ENCODE assay signal across 1 cellular context in the genomic region with DNA sequence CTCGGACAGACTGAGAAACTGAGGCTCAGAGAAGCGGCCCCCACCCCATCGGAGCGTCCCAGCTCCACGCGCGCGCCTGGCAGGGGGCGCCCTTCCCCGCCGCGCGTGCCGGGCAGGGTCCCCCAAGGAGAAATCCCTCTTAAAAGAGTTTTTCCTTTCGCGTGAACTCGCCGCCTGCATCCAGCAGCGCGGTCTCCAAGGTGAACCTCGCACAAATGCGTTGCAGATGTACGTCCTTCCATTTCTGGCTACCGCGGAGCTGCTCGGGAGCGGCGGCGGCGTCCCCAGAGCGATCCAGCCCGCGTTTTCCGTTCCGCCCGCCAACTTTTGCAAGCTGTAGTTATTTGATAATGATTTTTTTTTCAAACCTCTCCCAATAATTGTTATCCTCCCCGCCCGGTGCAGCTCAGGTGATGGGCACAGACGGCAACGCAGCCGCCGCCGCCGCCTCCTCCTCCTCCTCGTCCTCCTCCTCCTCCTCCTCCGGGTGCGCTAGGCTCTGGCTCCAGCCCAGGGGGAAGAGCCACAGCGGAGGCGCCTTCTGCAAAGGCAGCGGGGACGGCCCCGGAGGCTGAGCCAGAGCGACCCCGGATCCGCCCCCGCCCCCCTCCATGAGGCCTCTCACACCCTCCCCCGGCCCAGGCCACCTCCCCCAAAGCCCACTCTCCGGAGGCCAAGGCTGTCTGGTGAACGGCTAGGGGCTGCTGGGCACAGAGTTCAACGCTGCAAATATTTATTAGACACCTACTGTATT.
TF ChIP-seq lines count a peak whose summit lies in the region.

No MANE protein-coding gene starts in this region.

TF ChIP-seq in HepG2, 621 proteins besides CTCF, POLR2A, EP300 and RAD21 (continued from another document and continues in another):
- TF ChIP-seq, protein P1, sequence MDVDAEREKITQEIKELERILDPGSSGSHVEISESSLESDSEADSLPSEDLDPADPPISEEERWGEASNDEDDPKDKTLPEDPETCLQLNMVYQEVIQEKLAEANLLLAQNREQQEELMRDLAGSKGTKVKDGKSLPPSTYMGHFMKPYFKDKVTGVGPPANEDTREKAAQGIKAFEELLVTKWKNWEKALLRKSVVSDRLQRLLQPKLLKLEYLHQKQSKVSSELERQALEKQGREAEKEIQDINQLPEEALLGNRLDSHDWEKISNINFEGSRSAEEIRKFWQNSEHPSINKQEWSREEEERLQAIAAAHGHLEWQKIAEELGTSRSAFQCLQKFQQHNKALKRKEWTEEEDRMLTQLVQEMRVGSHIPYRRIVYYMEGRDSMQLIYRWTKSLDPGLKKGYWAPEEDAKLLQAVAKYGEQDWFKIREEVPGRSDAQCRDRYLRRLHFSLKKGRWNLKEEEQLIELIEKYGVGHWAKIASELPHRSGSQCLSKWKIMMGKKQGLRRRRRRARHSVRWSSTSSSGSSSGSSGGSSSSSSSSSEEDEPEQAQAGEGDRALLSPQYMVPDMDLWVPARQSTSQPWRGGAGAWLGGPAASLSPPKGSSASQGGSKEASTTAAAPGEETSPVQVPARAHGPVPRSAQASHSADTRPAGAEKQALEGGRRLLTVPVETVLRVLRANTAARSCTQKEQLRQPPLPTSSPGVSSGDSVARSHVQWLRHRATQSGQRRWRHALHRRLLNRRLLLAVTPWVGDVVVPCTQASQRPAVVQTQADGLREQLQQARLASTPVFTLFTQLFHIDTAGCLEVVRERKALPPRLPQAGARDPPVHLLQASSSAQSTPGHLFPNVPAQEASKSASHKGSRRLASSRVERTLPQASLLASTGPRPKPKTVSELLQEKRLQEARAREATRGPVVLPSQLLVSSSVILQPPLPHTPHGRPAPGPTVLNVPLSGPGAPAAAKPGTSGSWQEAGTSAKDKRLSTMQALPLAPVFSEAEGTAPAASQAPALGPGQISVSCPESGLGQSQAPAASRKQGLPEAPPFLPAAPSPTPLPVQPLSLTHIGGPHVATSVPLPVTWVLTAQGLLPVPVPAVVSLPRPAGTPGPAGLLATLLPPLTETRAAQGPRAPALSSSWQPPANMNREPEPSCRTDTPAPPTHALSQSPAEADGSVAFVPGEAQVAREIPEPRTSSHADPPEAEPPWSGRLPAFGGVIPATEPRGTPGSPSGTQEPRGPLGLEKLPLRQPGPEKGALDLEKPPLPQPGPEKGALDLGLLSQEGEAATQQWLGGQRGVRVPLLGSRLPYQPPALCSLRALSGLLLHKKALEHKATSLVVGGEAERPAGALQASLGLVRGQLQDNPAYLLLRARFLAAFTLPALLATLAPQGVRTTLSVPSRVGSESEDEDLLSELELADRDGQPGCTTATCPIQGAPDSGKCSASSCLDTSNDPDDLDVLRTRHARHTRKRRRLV (CRISPR knock-in tag; IDR thresholded peaks at IDR 0.05): no peak
- TF ChIP-seq MYC (CRISPR knock-in tag; IDR thresholded peaks at IDR 0.05; ENCODE audit: borderline replicate concordance) (peak; percentile 23; the same call in 1 of the 2 replicates), SRY (CRISPR knock-in tag; IDR thresholded peaks at IDR 0.05) (no peak), HNRNPK (IDR thresholded peaks at IDR 0.05; ENCODE audit: low read depth, low read length, poor library complexity, severe bottlenecking) (peak; percentile 35), STAG1 (CRISPR knock-in tag; IDR thresholded peaks at IDR 0.05) (peak; percentile 34; the same call in 1 of the 2 replicates), SAP130 (CRISPR knock-in tag; IDR thresholded peaks at IDR 0.05; ENCODE audit: low read depth) (0 out of 2 replicates have a peak, but pooled peaks have one; percentile 16), MED8 (CRISPR knock-in tag; IDR thresholded peaks at IDR 0.05; ENCODE audit: insufficient replicate concordance) (no peak), ZMYM3 (CRISPR knock-in tag; IDR thresholded peaks at IDR 0.05) (0 out of 2 replicates have a peak, but pooled peaks have one; percentile 50), ZNF263 (CRISPR knock-in tag; IDR thresholded peaks at IDR 0.05) (peak; percentile 90), KDM2A (CRISPR knock-in tag; IDR thresholded peaks at IDR 0.05; ENCODE audit: borderline replicate concordance, low read depth) (peak; percentile 24; the same call in 1 of the 2 replicates), HNF4A (CRISPR knock-in tag; IDR thresholded peaks at IDR 0.05) (no peak), FOXA1 (IDR thresholded peaks at IDR 0.05) (no peak), FOXA1 (CRISPR knock-in tag; IDR thresholded peaks at IDR 0.05) (no peak), XRCC5 (optimal IDR thresholded peaks at IDR 0.05; ENCODE audit: low read length) (peak; percentile 37), MAFG (CRISPR knock-in tag; IDR thresholded peaks at IDR 0.05) (no peak), GABPB1 (CRISPR knock-in tag; IDR thresholded peaks at IDR 0.05) (peak; percentile 14; the same call in 1 of the 2 replicates), ZKSCAN8 (CRISPR knock-in tag; IDR thresholded peaks at IDR 0.05; ENCODE audit: borderline replicate concordance) (peak; percentile 71; the same call in 1 of the 2 replicates)
- TF ChIP-seq, protein P2, sequence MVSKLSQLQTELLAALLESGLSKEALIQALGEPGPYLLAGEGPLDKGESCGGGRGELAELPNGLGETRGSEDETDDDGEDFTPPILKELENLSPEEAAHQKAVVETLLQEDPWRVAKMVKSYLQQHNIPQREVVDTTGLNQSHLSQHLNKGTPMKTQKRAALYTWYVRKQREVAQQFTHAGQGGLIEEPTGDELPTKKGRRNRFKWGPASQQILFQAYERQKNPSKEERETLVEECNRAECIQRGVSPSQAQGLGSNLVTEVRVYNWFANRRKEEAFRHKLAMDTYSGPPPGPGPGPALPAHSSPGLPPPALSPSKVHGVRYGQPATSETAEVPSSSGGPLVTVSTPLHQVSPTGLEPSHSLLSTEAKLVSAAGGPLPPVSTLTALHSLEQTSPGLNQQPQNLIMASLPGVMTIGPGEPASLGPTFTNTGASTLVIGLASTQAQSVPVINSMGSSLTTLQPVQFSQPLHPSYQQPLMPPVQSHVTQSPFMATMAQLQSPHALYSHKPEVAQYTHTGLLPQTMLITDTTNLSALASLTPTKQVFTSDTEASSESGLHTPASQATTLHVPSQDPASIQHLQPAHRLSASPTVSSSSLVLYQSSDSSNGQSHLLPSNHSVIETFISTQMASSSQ (IDR thresholded peaks at IDR 0.05; ENCODE audit: low read depth): no peak
- TF ChIP-seq, protein P2 (CRISPR knock-in tag; IDR thresholded peaks at IDR 0.05; ENCODE audit: borderline replicate concordance): no peak
- TF ChIP-seq, protein P3, sequence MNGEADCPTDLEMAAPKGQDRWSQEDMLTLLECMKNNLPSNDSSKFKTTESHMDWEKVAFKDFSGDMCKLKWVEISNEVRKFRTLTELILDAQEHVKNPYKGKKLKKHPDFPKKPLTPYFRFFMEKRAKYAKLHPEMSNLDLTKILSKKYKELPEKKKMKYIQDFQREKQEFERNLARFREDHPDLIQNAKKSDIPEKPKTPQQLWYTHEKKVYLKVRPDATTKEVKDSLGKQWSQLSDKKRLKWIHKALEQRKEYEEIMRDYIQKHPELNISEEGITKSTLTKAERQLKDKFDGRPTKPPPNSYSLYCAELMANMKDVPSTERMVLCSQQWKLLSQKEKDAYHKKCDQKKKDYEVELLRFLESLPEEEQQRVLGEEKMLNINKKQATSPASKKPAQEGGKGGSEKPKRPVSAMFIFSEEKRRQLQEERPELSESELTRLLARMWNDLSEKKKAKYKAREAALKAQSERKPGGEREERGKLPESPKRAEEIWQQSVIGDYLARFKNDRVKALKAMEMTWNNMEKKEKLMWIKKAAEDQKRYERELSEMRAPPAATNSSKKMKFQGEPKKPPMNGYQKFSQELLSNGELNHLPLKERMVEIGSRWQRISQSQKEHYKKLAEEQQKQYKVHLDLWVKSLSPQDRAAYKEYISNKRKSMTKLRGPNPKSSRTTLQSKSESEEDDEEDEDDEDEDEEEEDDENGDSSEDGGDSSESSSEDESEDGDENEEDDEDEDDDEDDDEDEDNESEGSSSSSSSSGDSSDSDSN (CRISPR knock-in tag; IDR thresholded peaks at IDR 0.05): 0 out of 2 replicates have a peak, but pooled peaks have one; percentile 27
- TF ChIP-seq, protein P4, sequence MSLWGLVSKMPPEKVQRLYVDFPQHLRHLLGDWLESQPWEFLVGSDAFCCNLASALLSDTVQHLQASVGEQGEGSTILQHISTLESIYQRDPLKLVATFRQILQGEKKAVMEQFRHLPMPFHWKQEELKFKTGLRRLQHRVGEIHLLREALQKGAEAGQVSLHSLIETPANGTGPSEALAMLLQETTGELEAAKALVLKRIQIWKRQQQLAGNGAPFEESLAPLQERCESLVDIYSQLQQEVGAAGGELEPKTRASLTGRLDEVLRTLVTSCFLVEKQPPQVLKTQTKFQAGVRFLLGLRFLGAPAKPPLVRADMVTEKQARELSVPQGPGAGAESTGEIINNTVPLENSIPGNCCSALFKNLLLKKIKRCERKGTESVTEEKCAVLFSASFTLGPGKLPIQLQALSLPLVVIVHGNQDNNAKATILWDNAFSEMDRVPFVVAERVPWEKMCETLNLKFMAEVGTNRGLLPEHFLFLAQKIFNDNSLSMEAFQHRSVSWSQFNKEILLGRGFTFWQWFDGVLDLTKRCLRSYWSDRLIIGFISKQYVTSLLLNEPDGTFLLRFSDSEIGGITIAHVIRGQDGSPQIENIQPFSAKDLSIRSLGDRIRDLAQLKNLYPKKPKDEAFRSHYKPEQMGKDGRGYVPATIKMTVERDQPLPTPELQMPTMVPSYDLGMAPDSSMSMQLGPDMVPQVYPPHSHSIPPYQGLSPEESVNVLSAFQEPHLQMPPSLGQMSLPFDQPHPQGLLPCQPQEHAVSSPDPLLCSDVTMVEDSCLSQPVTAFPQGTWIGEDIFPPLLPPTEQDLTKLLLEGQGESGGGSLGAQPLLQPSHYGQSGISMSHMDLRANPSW (CRISPR knock-in tag; IDR thresholded peaks at IDR 0.05; ENCODE audit: borderline replicate concordance): no peak
- TF ChIP-seq, protein P5, sequence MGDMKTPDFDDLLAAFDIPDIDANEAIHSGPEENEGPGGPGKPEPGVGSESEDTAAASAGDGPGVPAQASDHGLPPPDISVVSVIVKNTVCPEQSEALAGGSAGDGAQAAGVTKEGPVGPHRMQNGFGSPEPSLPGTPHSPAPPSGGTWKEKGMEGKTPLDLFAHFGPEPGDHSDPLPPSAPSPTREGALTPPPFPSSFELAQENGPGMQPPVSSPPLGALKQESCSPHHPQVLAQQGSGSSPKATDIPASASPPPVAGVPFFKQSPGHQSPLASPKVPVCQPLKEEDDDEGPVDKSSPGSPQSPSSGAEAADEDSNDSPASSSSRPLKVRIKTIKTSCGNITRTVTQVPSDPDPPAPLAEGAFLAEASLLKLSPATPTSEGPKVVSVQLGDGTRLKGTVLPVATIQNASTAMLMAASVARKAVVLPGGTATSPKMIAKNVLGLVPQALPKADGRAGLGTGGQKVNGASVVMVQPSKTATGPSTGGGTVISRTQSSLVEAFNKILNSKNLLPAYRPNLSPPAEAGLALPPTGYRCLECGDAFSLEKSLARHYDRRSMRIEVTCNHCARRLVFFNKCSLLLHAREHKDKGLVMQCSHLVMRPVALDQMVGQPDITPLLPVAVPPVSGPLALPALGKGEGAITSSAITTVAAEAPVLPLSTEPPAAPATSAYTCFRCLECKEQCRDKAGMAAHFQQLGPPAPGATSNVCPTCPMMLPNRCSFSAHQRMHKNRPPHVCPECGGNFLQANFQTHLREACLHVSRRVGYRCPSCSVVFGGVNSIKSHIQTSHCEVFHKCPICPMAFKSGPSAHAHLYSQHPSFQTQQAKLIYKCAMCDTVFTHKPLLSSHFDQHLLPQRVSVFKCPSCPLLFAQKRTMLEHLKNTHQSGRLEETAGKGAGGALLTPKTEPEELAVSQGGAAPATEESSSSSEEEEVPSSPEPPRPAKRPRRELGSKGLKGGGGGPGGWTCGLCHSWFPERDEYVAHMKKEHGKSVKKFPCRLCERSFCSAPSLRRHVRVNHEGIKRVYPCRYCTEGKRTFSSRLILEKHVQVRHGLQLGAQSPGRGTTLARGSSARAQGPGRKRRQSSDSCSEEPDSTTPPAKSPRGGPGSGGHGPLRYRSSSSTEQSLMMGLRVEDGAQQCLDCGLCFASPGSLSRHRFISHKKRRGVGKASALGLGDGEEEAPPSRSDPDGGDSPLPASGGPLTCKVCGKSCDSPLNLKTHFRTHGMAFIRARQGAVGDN (CRISPR knock-in tag; IDR thresholded peaks at IDR 0.05): peak; percentile 41
- TF ChIP-seq, protein P6, sequence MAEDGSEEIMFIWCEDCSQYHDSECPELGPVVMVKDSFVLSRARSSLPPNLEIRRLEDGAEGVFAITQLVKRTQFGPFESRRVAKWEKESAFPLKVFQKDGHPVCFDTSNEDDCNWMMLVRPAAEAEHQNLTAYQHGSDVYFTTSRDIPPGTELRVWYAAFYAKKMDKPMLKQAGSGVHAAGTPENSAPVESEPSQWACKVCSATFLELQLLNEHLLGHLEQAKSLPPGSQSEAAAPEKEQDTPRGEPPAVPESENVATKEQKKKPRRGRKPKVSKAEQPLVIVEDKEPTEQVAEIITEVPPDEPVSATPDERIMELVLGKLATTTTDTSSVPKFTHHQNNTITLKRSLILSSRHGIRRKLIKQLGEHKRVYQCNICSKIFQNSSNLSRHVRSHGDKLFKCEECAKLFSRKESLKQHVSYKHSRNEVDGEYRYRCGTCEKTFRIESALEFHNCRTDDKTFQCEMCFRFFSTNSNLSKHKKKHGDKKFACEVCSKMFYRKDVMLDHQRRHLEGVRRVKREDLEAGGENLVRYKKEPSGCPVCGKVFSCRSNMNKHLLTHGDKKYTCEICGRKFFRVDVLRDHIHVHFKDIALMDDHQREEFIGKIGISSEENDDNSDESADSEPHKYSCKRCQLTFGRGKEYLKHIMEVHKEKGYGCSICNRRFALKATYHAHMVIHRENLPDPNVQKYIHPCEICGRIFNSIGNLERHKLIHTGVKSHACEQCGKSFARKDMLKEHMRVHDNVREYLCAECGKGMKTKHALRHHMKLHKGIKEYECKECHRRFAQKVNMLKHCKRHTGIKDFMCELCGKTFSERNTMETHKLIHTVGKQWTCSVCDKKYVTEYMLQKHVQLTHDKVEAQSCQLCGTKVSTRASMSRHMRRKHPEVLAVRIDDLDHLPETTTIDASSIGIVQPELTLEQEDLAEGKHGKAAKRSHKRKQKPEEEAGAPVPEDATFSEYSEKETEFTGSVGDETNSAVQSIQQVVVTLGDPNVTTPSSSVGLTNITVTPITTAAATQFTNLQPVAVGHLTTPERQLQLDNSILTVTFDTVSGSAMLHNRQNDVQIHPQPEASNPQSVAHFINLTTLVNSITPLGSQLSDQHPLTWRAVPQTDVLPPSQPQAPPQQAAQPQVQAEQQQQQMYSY (CRISPR knock-in tag; IDR thresholded peaks at IDR 0.05): peak; percentile 99
- TF ChIP-seq, protein P7, sequence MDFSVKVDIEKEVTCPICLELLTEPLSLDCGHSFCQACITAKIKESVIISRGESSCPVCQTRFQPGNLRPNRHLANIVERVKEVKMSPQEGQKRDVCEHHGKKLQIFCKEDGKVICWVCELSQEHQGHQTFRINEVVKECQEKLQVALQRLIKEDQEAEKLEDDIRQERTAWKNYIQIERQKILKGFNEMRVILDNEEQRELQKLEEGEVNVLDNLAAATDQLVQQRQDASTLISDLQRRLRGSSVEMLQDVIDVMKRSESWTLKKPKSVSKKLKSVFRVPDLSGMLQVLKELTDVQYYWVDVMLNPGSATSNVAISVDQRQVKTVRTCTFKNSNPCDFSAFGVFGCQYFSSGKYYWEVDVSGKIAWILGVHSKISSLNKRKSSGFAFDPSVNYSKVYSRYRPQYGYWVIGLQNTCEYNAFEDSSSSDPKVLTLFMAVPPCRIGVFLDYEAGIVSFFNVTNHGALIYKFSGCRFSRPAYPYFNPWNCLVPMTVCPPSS (IDR thresholded peaks at IDR 0.05): no peak
